In the genomic region with DNA sequence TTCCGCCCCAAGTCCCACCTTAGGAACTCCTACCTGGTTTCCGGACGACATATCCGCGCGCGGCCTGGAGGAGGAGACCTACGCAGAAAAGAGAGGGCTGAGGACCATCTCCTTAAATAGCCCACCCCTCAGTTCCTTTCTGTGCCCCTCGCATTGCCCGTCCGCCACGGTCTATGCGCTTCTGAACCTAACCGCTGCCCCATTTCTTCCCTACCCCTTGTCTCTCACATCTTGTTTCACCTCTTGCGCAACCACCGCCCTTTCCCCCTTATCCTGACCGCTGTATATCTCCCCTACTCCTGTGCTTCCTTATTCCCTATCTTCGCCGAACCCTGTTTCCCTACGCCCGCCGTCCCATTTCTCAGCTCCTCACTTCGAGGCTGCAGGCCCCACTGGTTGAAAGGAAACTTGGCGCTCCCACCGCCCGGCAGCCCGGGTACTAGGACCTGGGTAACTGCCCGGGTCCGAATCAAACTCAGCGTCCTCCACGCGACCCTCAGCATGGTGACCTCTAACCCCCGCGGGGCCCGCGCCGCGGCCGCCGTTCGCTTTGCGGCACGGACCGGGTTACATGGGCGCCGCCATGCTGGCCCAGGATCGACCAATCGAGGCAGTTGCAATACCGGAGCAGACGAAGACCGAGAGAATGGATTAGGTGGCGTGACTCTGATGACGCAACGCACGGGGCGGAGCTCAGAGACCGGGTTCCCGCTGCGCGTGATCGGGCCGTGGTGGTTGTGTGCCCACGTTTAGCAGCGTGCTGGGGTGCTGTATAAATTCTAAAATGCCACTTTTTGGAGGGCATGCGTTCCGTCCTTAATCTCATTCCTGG, we compare ENCODE assay signal across 8 cellular contexts. TPM values are rescaled to one million over a fixed set of nuclear protein-coding genes. Genes with fewer than 3 reads are reported as not detected.
DNase-seq lines count a peak whose midpoint lies in the region; ATAC-seq and TF ChIP-seq lines count a peak whose summit lies in the region.

A gene (minus strand): TSS at position 612 of the 832 bp plus-strand sequence. CDS start 109 bp downstream, at position 503.

- H3K4me1 ChIP-seq in PC-3 (ENCODE audit: insufficient read depth, low read length) (peaks cover 12% of the 10 kb centered on the region), mucosa of rectum (ENCODE audit: control insufficient read depth in 2 of 2, insufficient read depth in 2 of 2, low read length in 2 of 2) (peaks cover 7 to 16% of the 10 kb centered on the region in 2 donors)

- H3K9me3 ChIP-seq in PC-3 (ENCODE audit: low read length) (no peaks in the 10 kb centered on the region), mucosa of rectum (ENCODE audit: control insufficient read depth in 2 of 2, low read length in 2 of 2) (no peaks in the 10 kb centered on the region)

- H3K9ac ChIP-seq in PC-3 (ENCODE audit: low read length) (peak within 1 kb of the TSS; percentile 95), mucosa of rectum (ENCODE audit: low read depth in 1 of 2, low read length in 2 of 2) (peak within 1 kb of the TSS; percentile 82 to 85)

- no peaks in the 10 kb centered on the region for H3K27me3 ChIP-seq in PC-3 (ENCODE audit: low read length)
- H3K27me3 ChIP-seq in mucosa of rectum (ENCODE audit: control insufficient read depth in 2 of 2, insufficient read depth in 2 of 2, low read length in 2 of 2), result no peaks in the 10 kb centered on the region

- H3K9me2 ChIP-seq in PC-3 (replicated peaks; ENCODE audit: low read length), result no peaks in the 10 kb centered on the region

- no peak for TF ChIP-seq CTCF in PC-3 (conservative IDR thresholded peaks at IDR 0.05; ENCODE audit: low read depth, low read length)
- TF ChIP-seq CTCF in epithelial cell of proximal tubule (conservative IDR thresholded peaks at IDR 0.05; ENCODE audit: low read depth, low read length), result no peak

- H3K36me3 ChIP-seq in PC-3 (ENCODE audit: low read depth, low read length) (peaks cover 26% of the 10 kb centered on the region; the same call in 1 of the 2 replicates), mucosa of rectum (ENCODE audit: control insufficient read depth in 2 of 2, insufficient read depth in 2 of 2, low read length in 2 of 2) (peaks cover 15% of the 10 kb centered on the region in 2 donors)

- peak; percentile 58 for TF ChIP-seq EP300 in Ishikawa (IDR thresholded peaks at IDR 0.05; ENCODE audit: borderline replicate concordance)

- H3K79me2 ChIP-seq in PC-3 (ENCODE audit: low read length), result peaks cover 19% of the 10 kb centered on the region

- ATAC-seq in GM21576 (IDR thresholded peaks at IDR 0.05; ENCODE audit: unreplicated experiment), result peak; percentile 86
- ATAC-seq in PC-3, result peak; percentile 92

- no peaks in the 10 kb centered on the region for H4K20me1 ChIP-seq in PC-3 (ENCODE audit: low read length)

- H3F3A ChIP-seq in PC-3 (ENCODE audit: low read length, unreplicated experiment), result no peaks in the 10 kb centered on the region

- peak within 1 kb of the TSS; percentile 92 for H2AFZ ChIP-seq in PC-3 (ENCODE audit: low read length)

- POLR2A ChIA-PET in PC-3 (lab: Charles Lee; ENCODE audit: unreplicated experiment), result interaction anchor here (0.5 to 0.7 kb wide), 4 partner anchors 12 to 387 kb away, joined by 3 to 4 read pairs (median 3); no protein-coding TSS in a partner anchor

- CTCF ChIA-PET in PC-3 (lab: Charles Lee), result no interaction called here

- no peak for TF ChIP-seq RAD21 in Ishikawa (IDR thresholded peaks at IDR 0.05; ENCODE audit: low read depth)

- DNase-seq in DMS114 treated with DMSO at 0.1 percent for 48 hours (lab: John Stamatoyannopoulos, UW; ENCODE audit: unreplicated experiment), result peak; percentile 95
- DNase-seq in PC-3, result peak; percentile 94
- DNase-seq in activated T-cell treated with anti-CD3 and anti-CD28 coated beads, Interleukin-2, amount 50 U/mL, for 1 hour, result peak; percentile 95
- DNase-seq in epithelial cell of proximal tubule (ENCODE audit: low read depth), result no peak
- peak; percentile 99 for DNase-seq in stimulated activated CD8-positive, alpha-beta memory T cell treated with anti-CD3 and anti-CD28 coated beads, Interleukin-4, amount 100 ng/mL, for 48 hours

- H3K27ac ChIP-seq in PC-3 (ENCODE audit: low read length) (peak within 1 kb of the TSS; percentile 75), mucosa of rectum (ENCODE audit: low read depth in 2 of 2, low read length in 2 of 2) (peak within 1 kb of the TSS; percentile 88 to 89)

- BruUV-seq in PC-3 (replicated peaks; lab: Mats Ljungman, UMichigan), result TSS peak; percentile 23

- intact Hi-C loops in PC-3 (cut with micrococcal nuclease), result loop anchor here (1.0 kb wide), 1 partner anchor 67 kb away; a partner anchor contains a TSS

- H3K4me2 ChIP-seq in PC-3 (ENCODE audit: low read length), result peak within 1 kb of the TSS; percentile 98

- H3K4me3 ChIP-seq in PC-3 (ENCODE audit: low read length) (peak within 1 kb of the TSS; percentile 99), epithelial cell of proximal tubule (ENCODE audit: low read depth, low read length) (peak within 1 kb of the TSS; percentile 87), mucosa of rectum (ENCODE audit: low read length in 2 of 2) (peak within 1 kb of the TSS; percentile 87 to 97)

TF ChIP-seq in Ishikawa, 13 proteins besides CTCF, POLR2A, EP300 and RAD21:
- TF ChIP-seq TEAD4 (IDR thresholded peaks at IDR 0.05), result peak; percentile 65
- TF ChIP-seq TAF1 (IDR thresholded peaks at IDR 0.05; ENCODE audit: low read depth), result peak; percentile 87
- TF ChIP-seq CEBPB (IDR thresholded peaks at IDR 0.05), result peak; percentile 94
- TF ChIP-seq NFIC (IDR thresholded peaks at IDR 0.05), result peak; percentile 47; the same call in 1 of the 2 replicates
- peak; percentile 27; the same call in 1 of the 2 replicates for TF ChIP-seq ZBTB7A (IDR thresholded peaks at IDR 0.05; ENCODE audit: low read depth)
- TF ChIP-seq EGR1 (IDR thresholded peaks at IDR 0.05), result peak; percentile 63; the same call in 1 of the 2 replicates
- TF ChIP-seq, protein P1, sequence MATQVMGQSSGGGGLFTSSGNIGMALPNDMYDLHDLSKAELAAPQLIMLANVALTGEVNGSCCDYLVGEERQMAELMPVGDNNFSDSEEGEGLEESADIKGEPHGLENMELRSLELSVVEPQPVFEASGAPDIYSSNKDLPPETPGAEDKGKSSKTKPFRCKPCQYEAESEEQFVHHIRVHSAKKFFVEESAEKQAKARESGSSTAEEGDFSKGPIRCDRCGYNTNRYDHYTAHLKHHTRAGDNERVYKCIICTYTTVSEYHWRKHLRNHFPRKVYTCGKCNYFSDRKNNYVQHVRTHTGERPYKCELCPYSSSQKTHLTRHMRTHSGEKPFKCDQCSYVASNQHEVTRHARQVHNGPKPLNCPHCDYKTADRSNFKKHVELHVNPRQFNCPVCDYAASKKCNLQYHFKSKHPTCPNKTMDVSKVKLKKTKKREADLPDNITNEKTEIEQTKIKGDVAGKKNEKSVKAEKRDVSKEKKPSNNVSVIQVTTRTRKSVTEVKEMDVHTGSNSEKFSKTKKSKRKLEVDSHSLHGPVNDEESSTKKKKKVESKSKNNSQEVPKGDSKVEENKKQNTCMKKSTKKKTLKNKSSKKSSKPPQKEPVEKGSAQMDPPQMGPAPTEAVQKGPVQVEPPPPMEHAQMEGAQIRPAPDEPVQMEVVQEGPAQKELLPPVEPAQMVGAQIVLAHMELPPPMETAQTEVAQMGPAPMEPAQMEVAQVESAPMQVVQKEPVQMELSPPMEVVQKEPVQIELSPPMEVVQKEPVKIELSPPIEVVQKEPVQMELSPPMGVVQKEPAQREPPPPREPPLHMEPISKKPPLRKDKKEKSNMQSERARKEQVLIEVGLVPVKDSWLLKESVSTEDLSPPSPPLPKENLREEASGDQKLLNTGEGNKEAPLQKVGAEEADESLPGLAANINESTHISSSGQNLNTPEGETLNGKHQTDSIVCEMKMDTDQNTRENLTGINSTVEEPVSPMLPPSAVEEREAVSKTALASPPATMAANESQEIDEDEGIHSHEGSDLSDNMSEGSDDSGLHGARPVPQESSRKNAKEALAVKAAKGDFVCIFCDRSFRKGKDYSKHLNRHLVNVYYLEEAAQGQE (IDR thresholded peaks at IDR 0.05; ENCODE audit: low read depth), result no peak
- TF ChIP-seq, protein P2, sequence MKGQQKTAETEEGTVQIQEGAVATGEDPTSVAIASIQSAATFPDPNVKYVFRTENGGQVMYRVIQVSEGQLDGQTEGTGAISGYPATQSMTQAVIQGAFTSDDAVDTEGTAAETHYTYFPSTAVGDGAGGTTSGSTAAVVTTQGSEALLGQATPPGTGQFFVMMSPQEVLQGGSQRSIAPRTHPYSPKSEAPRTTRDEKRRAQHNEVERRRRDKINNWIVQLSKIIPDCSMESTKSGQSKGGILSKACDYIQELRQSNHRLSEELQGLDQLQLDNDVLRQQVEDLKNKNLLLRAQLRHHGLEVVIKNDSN (IDR thresholded peaks at IDR 0.05), result peak; percentile 83
- TF ChIP-seq CREB1 (IDR thresholded peaks at IDR 0.05; ENCODE audit: low read depth), result peak; percentile 80
- peak; percentile 77; the same call in 1 of the 2 replicates for TF ChIP-seq TCF12 (IDR thresholded peaks at IDR 0.05; ENCODE audit: low read depth)
- TF ChIP-seq FOXM1 (IDR thresholded peaks at IDR 0.05; ENCODE audit: borderline replicate concordance, low read depth), result no peak
- TF ChIP-seq, protein P3, sequence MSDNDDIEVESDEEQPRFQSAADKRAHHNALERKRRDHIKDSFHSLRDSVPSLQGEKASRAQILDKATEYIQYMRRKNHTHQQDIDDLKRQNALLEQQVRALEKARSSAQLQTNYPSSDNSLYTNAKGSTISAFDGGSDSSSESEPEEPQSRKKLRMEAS (IDR thresholded peaks at IDR 0.05), result peak; percentile 92
- peak; percentile 100 for TF ChIP-seq YY1 (IDR thresholded peaks at IDR 0.05; ENCODE audit: low read depth)

RNA-seq across cellular contexts. Expression of the gene that starts here (rescaled TPM):
- 164 and 213 TPM in 2 replicates for total RNA-seq in PC-3 (2014; rRNA removed)
- 94.7 and 256 TPM in 2 replicates for total RNA-seq in epithelial cell of proximal tubule
